Comparison of ENCODE assay signal across 8 cellular contexts in the genomic region with DNA sequence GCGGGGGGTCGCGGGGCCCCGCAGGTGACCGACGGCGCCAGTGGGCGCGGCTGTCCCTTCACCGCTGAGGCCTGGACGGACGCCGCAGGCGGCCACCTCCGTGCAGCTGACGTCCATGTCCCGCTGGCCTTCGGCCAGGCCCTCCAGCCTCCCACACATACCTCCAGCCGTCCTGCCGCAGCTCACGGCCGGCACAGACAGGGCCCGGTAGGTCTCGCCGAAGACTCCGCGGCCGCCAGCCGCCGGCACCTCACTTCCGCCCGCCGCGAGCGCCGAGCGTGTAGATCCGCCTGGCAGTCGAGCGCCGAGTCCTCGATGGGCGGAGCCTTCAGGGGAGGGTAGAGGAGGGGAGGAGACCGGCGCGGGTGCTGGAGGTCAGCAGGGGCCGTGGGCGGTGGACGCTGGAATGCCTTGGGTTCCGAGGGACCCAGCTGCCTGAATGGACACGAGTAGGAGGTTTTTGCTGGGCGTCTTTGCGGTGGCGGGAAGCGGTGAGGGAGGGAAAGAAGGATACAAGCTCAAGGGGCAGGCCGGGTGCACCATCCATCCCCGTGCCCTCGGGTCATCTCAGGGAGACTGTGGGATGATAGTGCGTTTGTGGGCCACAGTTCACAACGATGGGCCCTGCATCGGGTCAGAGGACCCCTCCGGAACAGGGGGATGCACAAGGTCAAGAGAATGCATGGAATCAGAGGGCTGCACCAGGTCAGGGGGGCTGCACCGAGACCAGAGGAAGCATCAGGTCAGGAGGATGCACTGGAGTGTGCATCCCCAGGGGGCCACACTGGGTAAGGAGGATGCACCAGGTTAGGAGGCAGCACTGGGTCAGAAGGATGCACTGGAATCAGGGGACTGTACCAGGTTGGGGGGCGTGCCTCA. TPM values are rescaled to one million over a fixed set of nuclear protein-coding genes. Genes with fewer than 3 reads are reported as not detected.
DNase-seq lines count a peak whose midpoint lies in the region; ATAC-seq and TF ChIP-seq lines count a peak whose summit lies in the region.

A gene with protein sequence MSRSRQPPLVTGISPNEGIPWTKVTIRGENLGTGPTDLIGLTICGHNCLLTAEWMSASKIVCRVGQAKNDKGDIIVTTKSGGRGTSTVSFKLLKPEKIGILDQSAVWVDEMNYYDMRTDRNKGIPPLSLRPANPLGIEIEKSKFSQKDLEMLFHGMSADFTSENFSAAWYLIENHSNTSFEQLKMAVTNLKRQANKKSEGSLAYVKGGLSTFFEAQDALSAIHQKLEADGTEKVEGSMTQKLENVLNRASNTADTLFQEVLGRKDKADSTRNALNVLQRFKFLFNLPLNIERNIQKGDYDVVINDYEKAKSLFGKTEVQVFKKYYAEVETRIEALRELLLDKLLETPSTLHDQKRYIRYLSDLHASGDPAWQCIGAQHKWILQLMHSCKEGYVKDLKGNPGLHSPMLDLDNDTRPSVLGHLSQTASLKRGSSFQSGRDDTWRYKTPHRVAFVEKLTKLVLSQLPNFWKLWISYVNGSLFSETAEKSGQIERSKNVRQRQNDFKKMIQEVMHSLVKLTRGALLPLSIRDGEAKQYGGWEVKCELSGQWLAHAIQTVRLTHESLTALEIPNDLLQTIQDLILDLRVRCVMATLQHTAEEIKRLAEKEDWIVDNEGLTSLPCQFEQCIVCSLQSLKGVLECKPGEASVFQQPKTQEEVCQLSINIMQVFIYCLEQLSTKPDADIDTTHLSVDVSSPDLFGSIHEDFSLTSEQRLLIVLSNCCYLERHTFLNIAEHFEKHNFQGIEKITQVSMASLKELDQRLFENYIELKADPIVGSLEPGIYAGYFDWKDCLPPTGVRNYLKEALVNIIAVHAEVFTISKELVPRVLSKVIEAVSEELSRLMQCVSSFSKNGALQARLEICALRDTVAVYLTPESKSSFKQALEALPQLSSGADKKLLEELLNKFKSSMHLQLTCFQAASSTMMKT (minus strand): TSS at position 282 of the 879 bp plus-strand sequence. CDS start 55,321 bp downstream, outside the sequence.

- peaks cover 12% of the 10 kb centered on the region for H3K4me1 ChIP-seq in OCI-LY7 (ENCODE audit: insufficient read depth, low read length, poor library complexity, severe bottlenecking)

- H3K4me2 ChIP-seq in OCI-LY7 (ENCODE audit: low read length): peak within 1 kb of the TSS; percentile 80

- in situ Hi-C loops in Caki2 (cut with HindIII; ENCODE audit: low pct_unique_long_range_greater_than_20kb, low sequenced_read_pairs): no loop called here

- peak within 1 kb of the TSS; percentile 84 for H2AFZ ChIP-seq in OCI-LY7 (ENCODE audit: low read length)

- peaks cover 15% of the 10 kb centered on the region; the same call in 1 of the 2 replicates for H3K36me3 ChIP-seq in OCI-LY7 (ENCODE audit: insufficient read depth, low read length)

- H3K9me3 ChIP-seq in OCI-LY7 (ENCODE audit: low read length): no peaks in the 10 kb centered on the region

- H3K4me3 ChIP-seq in HL-60 (replicated peaks; ENCODE audit: insufficient read depth, low read length): peak within 1 kb of the TSS; percentile 93
- H3K4me3 ChIP-seq in OCI-LY7 (ENCODE audit: low read depth, low read length, poor library complexity, severe bottlenecking): peak within 1 kb of the TSS; percentile 78
- peak within 1 kb of the TSS; percentile 71 for H3K4me3 ChIP-seq in epithelial cell of proximal tubule (ENCODE audit: low read depth, low read length)

- H3K27ac ChIP-seq in HL-60 (replicated peaks) (peak within 1 kb of the TSS; percentile 71), OCI-LY7 (ENCODE audit: low read depth, low read length, poor library complexity, severe bottlenecking) (peak within 1 kb of the TSS; percentile 42)

- ATAC-seq in GM19467 (IDR thresholded peaks at IDR 0.05; ENCODE audit: unreplicated experiment): peak; percentile 88

- no peaks in the 10 kb centered on the region for H3K27me3 ChIP-seq in HL-60 (ENCODE audit: insufficient read depth, poor library complexity, severe bottlenecking)

- CTCF ChIA-PET in OCI-LY7 (lab: Charles Lee; ENCODE audit: unreplicated experiment): no interaction called here

- TF ChIP-seq CTCF in HL-60 (IDR thresholded peaks at IDR 0.05; ENCODE audit: insufficient read depth, low read length): no peak
- TF ChIP-seq CTCF in OCI-LY7 (conservative IDR thresholded peaks at IDR 0.05; ENCODE audit: low read length): peak; percentile 55
- TF ChIP-seq CTCF in epithelial cell of proximal tubule (conservative IDR thresholded peaks at IDR 0.05; ENCODE audit: low read depth, low read length): no peak

- POLR2A ChIA-PET in OCI-LY7 (lab: Charles Lee): interaction anchor here (0.6 to 2.2 kb wide), 5 partner anchors 9 to 1553 kb away, joined by 3 to 10 read pairs (median 7); no protein-coding TSS in a partner anchor

- H3K79me2 ChIP-seq in OCI-LY7 (ENCODE audit: insufficient read depth, low read depth, low read length): peaks cover 20% of the 10 kb centered on the region

- peaks cover 3% of the 10 kb centered on the region; the same call in 1 of the 2 replicates for H4K20me1 ChIP-seq in OCI-LY7 (ENCODE audit: insufficient read depth, low read length)

- BruUV-seq in OCI-LY7 (replicated peaks; lab: Mats Ljungman, UMichigan): no TSS peak

- intact Hi-C loops in OCI-LY7 (cut with micrococcal nuclease; ENCODE audit: unreplicated experiment): loop anchor here (1.0 kb wide), 1 partner anchor 15 kb away; no protein-coding TSS in a partner anchor

- DNase-seq in Caki2 (ENCODE audit: low read depth) (peak; percentile 79), HL-60 (ENCODE audit: low read depth in 1 of 2, low spot score in 1 of 2) (peak; percentile 58 to 83), OCI-LY7 (ENCODE audit: low spot score) (peak; percentile 91), activated T-cell treated with anti-CD3 and anti-CD28 coated beads for 4 hours (peak; percentile 75), epithelial cell of proximal tubule (ENCODE audit: low read depth) (no peak), mucosa of gallbladder (ENCODE audit: low spot score) (peak; percentile 83)
- peak; percentile 78 for DNase-seq in stimulated activated CD8-positive, alpha-beta memory T cell treated with anti-CD3 and anti-CD28 coated beads, Interleukin-4, amount 100 ng/mL, for 24 hours (ENCODE audit: low read depth)

- H3K9me2 ChIP-seq in OCI-LY7 (ENCODE audit: insufficient read depth, low read length): no peaks in the 10 kb centered on the region

RNA-seq across cellular contexts. Expression of the gene that starts here (rescaled TPM):
- total RNA-seq in Caki2 (2014; rRNA removed; shearing (Covaris generic); ENCODE audit: low replicate concordance): 34.7 and 38.8 TPM in 2 replicates
- total RNA-seq in OCI-LY7 (2014; rRNA removed; shearing (Covaris generic)): 16.5 and 22.5 TPM in 2 replicates
- total RNA-seq in OCI-LY7 (2022): 24.8 and 26.4 TPM in 2 replicates
- 22.0 and 24.0 TPM in 2 replicates for total RNA-seq in epithelial cell of proximal tubule
- 20.7 TPM for total RNA-seq in mucosa of gallbladder
